ENCODE assay signal across 24 cellular contexts in genomic region chr16:35599429-35600165, GRCh38.
DNase-seq lines count a peak whose midpoint lies in the region; ATAC-seq and TF ChIP-seq lines count a peak whose summit lies in the region.
"Had no signal": no experiment of that assay in that cellular context is flagged by ENCODE, and none has a peak within 500 bp of the region (broad histone marks: within the 10 kb centered on the region; RNA-seq: fewer than 3 reads in every experiment).

No MANE protein-coding gene starts in this region.

- no peaks in the 10 kb centered on the region for H4K20me1 ChIP-seq in BLaER1

- H3K9me3 Mint-ChIP-seq in MCF 10A (ENCODE audit: unreplicated experiment) (no peaks in the 10 kb centered on the region), immature natural killer cell (peaks cover 11 to 51% (median 35%) of the 10 kb centered on the region in 6 donors)
- H3K9me3 Mint-ChIP-seq in activated CD8-positive, alpha-beta T cell treated with anti-CD3 and anti-CD28 coated beads for 36 hours, result peaks cover 30% of the 10 kb centered on the region

- H3K27ac Mint-ChIP-seq in MCF 10A (ENCODE audit: low read depth, unreplicated experiment) (peak overlapping the region; percentile 62), immature natural killer cell (no peak overlapping the region)
- H3K27ac Mint-ChIP-seq in activated CD8-positive, alpha-beta T cell treated with anti-CD3 and anti-CD28 coated beads for 36 hours, result no peak overlapping the region
- H3K27ac Mint-ChIP-seq: activated CD4-positive, alpha-beta T cell treated with anti-CD3 and anti-CD28 coated beads, Interleukin-2, amount 10 ng/mL, durations not matched to agents 7 days and 5 days; activated CD8-positive, alpha-beta memory T cell treated with anti-CD3 and anti-CD28 coated beads, Interleukin-2, amount 10 ng/mL, durations not matched to agents 7 days and 5 days; activated naive CD4-positive, alpha-beta T cell treated with anti-CD3 and anti-CD28 coated beads, Interleukin-2, amount 50 U/mL, for 24 hours; B cell had no signal

- POLR2A ChIA-PET in MCF 10A (lab: Yijun Ruan, JAX), result interaction anchor here (0.6 to 1.1 kb wide), 3 partner anchors 9 to 653 kb away, joined by 3 read pairs; no protein-coding TSS in a partner anchor
- POLR2A ChIA-PET in activated CD8-positive, alpha-beta T cell treated with anti-CD3 and anti-CD28 coated beads for 36 hours (lab: Charles Lee), result no interaction called here

- H3K4me1 ChIP-seq in BLaER1, result peaks cover 12% of the 10 kb centered on the region
- H3K4me1 ChIP-seq: A549, heart left ventricle, upper lobe of left lung had no signal

- H3K4me1 Mint-ChIP-seq in MCF 10A (ENCODE audit: insufficient read depth, unreplicated experiment) (peaks cover 30% of the 10 kb centered on the region), immature natural killer cell (no peaks in the 10 kb centered on the region)
- no peaks in the 10 kb centered on the region for H3K4me1 Mint-ChIP-seq in activated CD8-positive, alpha-beta T cell treated with anti-CD3 and anti-CD28 coated beads for 36 hours (ENCODE audit: low read depth)
- H3K4me1 Mint-ChIP-seq: activated CD4-positive, alpha-beta T cell treated with anti-CD3 and anti-CD28 coated beads, Interleukin-2, amount 10 ng/mL, durations not matched to agents 7 days and 5 days; activated CD8-positive, alpha-beta memory T cell treated with anti-CD3 and anti-CD28 coated beads, Interleukin-2, amount 10 ng/mL, durations not matched to agents 7 days and 5 days; activated naive CD4-positive, alpha-beta T cell treated with anti-CD3 and anti-CD28 coated beads, Interleukin-2, amount 50 U/mL, for 24 hours; B cell; naive thymus-derived CD4-positive, alpha-beta T cell had no signal

- H3K9ac ChIP-seq in BLaER1, result no peak overlapping the region

- CTCF ChIA-PET in MCF 10A (lab: Yijun Ruan, JAX), result no interaction called here
- CTCF ChIA-PET in activated CD8-positive, alpha-beta T cell treated with anti-CD3 and anti-CD28 coated beads for 36 hours (lab: Charles Lee), result no interaction called here

- H3K4me3 Mint-ChIP-seq in MCF 10A (ENCODE audit: unreplicated experiment), result peak overlapping the region; percentile 76
- no peak overlapping the region for H3K4me3 Mint-ChIP-seq in activated CD8-positive, alpha-beta T cell treated with anti-CD3 and anti-CD28 coated beads for 36 hours
- H3K4me3 Mint-ChIP-seq in immature natural killer cell, result peak overlapping the region in 1 of 5 donors; percentile 43
- H3K4me3 Mint-ChIP-seq: activated CD4-positive, alpha-beta T cell treated with anti-CD3 and anti-CD28 coated beads, Interleukin-2, amount 10 ng/mL, durations not matched to agents 7 days and 5 days; activated CD8-positive, alpha-beta memory T cell treated with anti-CD3 and anti-CD28 coated beads, Interleukin-2, amount 10 ng/mL, durations not matched to agents 7 days and 5 days; activated naive CD4-positive, alpha-beta T cell treated with anti-CD3 and anti-CD28 coated beads, Interleukin-2, amount 50 U/mL, for 24 hours; B cell; naive thymus-derived CD4-positive, alpha-beta T cell had no signal

- H3K27ac ChIP-seq in BLaER1, result peak overlapping the region; percentile 10; the same call in 1 of the 2 replicates
- H3K27ac ChIP-seq: heart left ventricle, upper lobe of left lung, VCaP had no signal

- peak; percentile 51 for DNase-seq in HPDE6-E6E7 (ENCODE audit: extremely low spot score)
- DNase-seq in MCF 10A (ENCODE audit: unreplicated experiment), result peak; percentile 27
- peak; percentile 17 for DNase-seq in glomerular visceral epithelial cell (ENCODE audit: extremely low spot score)
- DNase-seq in SIG-M5 (lab: John Stamatoyannopoulos, UW), result no peak
- no peak for DNase-seq in activated CD8-positive, alpha-beta T cell treated with anti-CD3 and anti-CD28 coated beads for 36 hours
- no peak for DNase-seq in immature natural killer cell
- DNase-seq: activated CD4-positive, alpha-beta T cell treated with anti-CD3 and anti-CD28 coated beads, Interleukin-2, amount 10 ng/mL, durations not matched to agents 7 days and 5 days; activated CD8-positive, alpha-beta memory T cell treated with anti-CD3 and anti-CD28 coated beads, Interleukin-2, amount 10 ng/mL, durations not matched to agents 7 days and 5 days; COR-L47; DMS79 treated with DMSO at 0.1 percent for 48 hours; heart left ventricle; naive thymus-derived CD4-positive, alpha-beta T cell; NCI-H510A treated with DMSO at 0.1 percent for 48 hours; NK-92 treated with Interleukin-12 subunit alpha and Interleukin-12 subunit beta, amount 100 ng/mL, for 24 hours; occipital lobe; stimulated activated CD4-positive, alpha-beta T cell treated with anti-CD3 and anti-CD28 coated beads, Interleukin-1b, Interleukin-23, amount 100 ng/mL, for 48 hours had no signal

- intact Hi-C loops in MCF 10A (cut with micrococcal nuclease), result no loop called here
- intact Hi-C loops in activated CD8-positive, alpha-beta T cell treated with anti-CD3 and anti-CD28 coated beads for 36 hours (cut with micrococcal nuclease), result no loop called here

- H3K9me3 ChIP-seq in BLaER1, result no peaks in the 10 kb centered on the region
- H3K9me3 ChIP-seq: A549, upper lobe of left lung had no signal

- no peak for ATAC-seq in activated CD8-positive, alpha-beta T cell treated with anti-CD3 and anti-CD28 coated beads for 36 hours
- no peak for ATAC-seq in HG03280 (IDR thresholded peaks at IDR 0.05; ENCODE audit: unreplicated experiment)
- ATAC-seq: A549; activated CD8-positive, alpha-beta memory T cell treated with anti-CD3 and anti-CD28 coated beads, Interleukin-2, amount 10 ng/mL, durations not matched to agents 7 days and 5 days; heart left ventricle; left lobe of liver; naive thymus-derived CD4-positive, alpha-beta T cell had no signal

- H3K36me3 ChIP-seq in BLaER1, result no peaks in the 10 kb centered on the region
- H3K36me3 ChIP-seq: heart left ventricle, upper lobe of left lung had no signal

- H3K4me3 ChIP-seq in BLaER1, result no peak overlapping the region
- H3K4me3 ChIP-seq: A549, heart left ventricle, upper lobe of left lung had no signal

- no peaks in the 10 kb centered on the region for H3K27me3 ChIP-seq in BLaER1
- H3K27me3 ChIP-seq: heart left ventricle, upper lobe of left lung had no signal

- BruUV-seq in MCF 10A (replicated peaks; lab: Mats Ljungman, UMichigan), result TSS peak; percentile 17

- H3K4me2 ChIP-seq in BLaER1, result peak overlapping the region; percentile 51
- H3K4me2 ChIP-seq: A549 had no signal

- H3K36me3 Mint-ChIP-seq in MCF 10A (ENCODE audit: insufficient read depth, unreplicated experiment) (no peaks in the 10 kb centered on the region), immature natural killer cell (peaks cover 0 to 5% (median 0%) of the 10 kb centered on the region in 3 donors)
- H3K36me3 Mint-ChIP-seq in activated CD8-positive, alpha-beta T cell treated with anti-CD3 and anti-CD28 coated beads for 36 hours (ENCODE audit: low read depth), result no peaks in the 10 kb centered on the region
- H3K36me3 Mint-ChIP-seq: activated CD8-positive, alpha-beta memory T cell treated with anti-CD3 and anti-CD28 coated beads, Interleukin-2, amount 10 ng/mL, durations not matched to agents 7 days and 5 days; activated naive CD4-positive, alpha-beta T cell treated with anti-CD3 and anti-CD28 coated beads, Interleukin-2, amount 50 U/mL, for 24 hours had no signal

- no peak for TF ChIP-seq CTCF in MCF 10A (IDR thresholded peaks at IDR 0.05; ENCODE audit: unreplicated experiment)
- no peak for TF ChIP-seq CTCF in activated CD8-positive, alpha-beta T cell treated with anti-CD3 and anti-CD28 coated beads for 36 hours (IDR thresholded peaks at IDR 0.05)

- H3K27me3 Mint-ChIP-seq in MCF 10A (ENCODE audit: insufficient read depth, unreplicated experiment) (no peaks in the 10 kb centered on the region), immature natural killer cell (ENCODE audit: low read depth in 3 of 3) (peaks cover 0 to 5% (median 1%) of the 10 kb centered on the region in 3 donors)
- no peaks in the 10 kb centered on the region for H3K27me3 Mint-ChIP-seq in activated CD8-positive, alpha-beta T cell treated with anti-CD3 and anti-CD28 coated beads for 36 hours
- H3K27me3 Mint-ChIP-seq: activated CD4-positive, alpha-beta T cell treated with anti-CD3 and anti-CD28 coated beads, Interleukin-2, amount 10 ng/mL, durations not matched to agents 7 days and 5 days; activated CD8-positive, alpha-beta memory T cell treated with anti-CD3 and anti-CD28 coated beads, Interleukin-2, amount 10 ng/mL, durations not matched to agents 7 days and 5 days; activated naive CD4-positive, alpha-beta T cell treated with anti-CD3 and anti-CD28 coated beads, Interleukin-2, amount 50 U/mL, for 24 hours; B cell; naive thymus-derived CD4-positive, alpha-beta T cell had no signal

Comparison
In these comparisons a context has a peak if more than half of its experiments do, and no peak if none do; other contexts are left out.
1. DNase-seq: peak in HPDE6-E6E7 (single experiment), MCF 10A (single experiment) and glomerular visceral epithelial cell (single experiment); none in SIG-M5 (single experiment), activated CD8-positive, alpha-beta T cell treated with anti-CD3 and anti-CD28 coated beads for 36 hours (single experiment) and immature natural killer cell (0 of 3).